Comparison of ENCODE assay signal across 8 cellular contexts in the genomic region with DNA sequence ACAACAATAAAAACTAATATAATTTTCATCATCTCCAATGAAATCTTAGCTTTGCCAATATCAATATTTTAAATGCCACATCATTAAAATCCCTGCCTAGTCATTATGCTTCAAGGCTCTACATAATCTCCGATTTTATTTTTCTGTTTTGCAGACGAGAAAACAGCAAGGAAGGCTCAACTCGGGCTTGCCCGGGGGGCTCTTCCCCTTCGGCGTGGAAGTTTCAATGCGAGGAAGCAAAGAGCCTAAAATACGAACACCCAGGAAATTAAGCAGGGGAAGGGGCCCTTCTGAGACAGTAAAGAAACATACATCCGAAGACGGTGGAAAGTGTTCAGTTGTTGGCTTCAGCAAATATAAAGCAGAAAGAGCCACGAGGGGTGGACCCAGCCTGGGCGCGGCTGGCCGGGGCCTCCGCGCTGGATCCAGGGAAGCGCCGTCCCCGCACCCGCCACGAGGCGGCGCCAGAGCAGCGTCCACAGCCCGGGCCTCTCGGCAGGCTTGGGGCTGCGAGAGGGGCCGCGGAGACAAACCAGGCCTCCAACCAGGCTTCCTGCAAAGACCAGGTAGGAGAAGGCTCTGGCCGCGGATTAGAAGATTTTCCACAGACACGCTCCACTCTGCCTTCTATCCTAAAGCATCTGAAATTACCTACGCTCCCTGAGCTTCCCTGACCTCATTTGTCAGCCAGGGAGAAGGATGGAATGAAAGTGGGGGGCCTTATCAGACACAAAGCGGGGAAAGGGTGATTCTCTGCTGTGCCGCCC.
DNase-seq lines count a peak whose midpoint lies in the region; ATAC-seq lines count a peak whose summit lies in the region.

No MANE protein-coding gene starts in this region.

- no peaks in the 10 kb centered on the region for H3K9me3 ChIP-seq in mesenchymal stem cell (ENCODE audit: control insufficient read depth, low read length)

- H3K9ac ChIP-seq in mesenchymal stem cell (ENCODE audit: low read length), result peak overlapping the region; percentile 80

- H3K4me1 Mint-ChIP-seq in activated CD4-positive, alpha-beta memory T cell treated with anti-CD3 and anti-CD28 coated beads for 36 hours (ENCODE audit: low read depth), result no peaks in the 10 kb centered on the region
- H3K4me1 Mint-ChIP-seq in effector memory CD8-positive, alpha-beta T cell (ENCODE audit: low read depth in 2 of 2), result no peaks in the 10 kb centered on the region

- no peak overlapping the region for H3K18ac ChIP-seq in mesenchymal stem cell (ENCODE audit: low read depth in 1 of 2, low read length in 2 of 2)

- no peak overlapping the region for H2BK120ac ChIP-seq in mesenchymal stem cell (ENCODE audit: low read depth, low read length)

- peaks cover 2% of the 10 kb centered on the region for H3K4me1 ChIP-seq in mesenchymal stem cell (ENCODE audit: control insufficient read depth, insufficient read depth, low read depth, low read length)

- H2AK5ac ChIP-seq in mesenchymal stem cell (ENCODE audit: low read length, severe bottlenecking), result no peak overlapping the region

- H3K27ac Mint-ChIP-seq in activated CD4-positive, alpha-beta memory T cell treated with anti-CD3 and anti-CD28 coated beads for 36 hours, result no peak overlapping the region
- no peak overlapping the region for H3K27ac Mint-ChIP-seq in effector memory CD8-positive, alpha-beta T cell

- H3K79me1 ChIP-seq in mesenchymal stem cell (replicated peaks; ENCODE audit: low read length, poor library complexity, severe bottlenecking), result no peaks in the 10 kb centered on the region

- H2BK5ac ChIP-seq in mesenchymal stem cell (ENCODE audit: low read depth, low read length, poor library complexity, severe bottlenecking), result no peak overlapping the region

- H3K4me3 ChIP-seq in mesenchymal stem cell (ENCODE audit: insufficient read depth in 1 of 2, low read depth in 1 of 2, low read length in 2 of 2), result peak overlapping the region in 1 of 2 experiments; percentile 72

- intact Hi-C loops in activated CD4-positive, alpha-beta memory T cell treated with anti-CD3 and anti-CD28 coated beads for 36 hours (cut with micrococcal nuclease), result loop anchor here (5.0 kb wide), 1 partner anchor 408 kb away; no protein-coding TSS in a partner anchor

- no peak overlapping the region for H2BK15ac ChIP-seq in mesenchymal stem cell (ENCODE audit: low read depth, poor library complexity, severe bottlenecking)

- H2AFZ ChIP-seq in mesenchymal stem cell (ENCODE audit: low read depth, low read length), result no peak overlapping the region

- peaks cover 12% of the 10 kb centered on the region for H3K27me3 Mint-ChIP-seq in activated CD4-positive, alpha-beta memory T cell treated with anti-CD3 and anti-CD28 coated beads for 36 hours
- H3K27me3 Mint-ChIP-seq in effector memory CD8-positive, alpha-beta T cell, result peaks cover 9 to 39% of the 10 kb centered on the region in 2 donors

- H3K23ac ChIP-seq in mesenchymal stem cell (ENCODE audit: low read length in 2 of 2), result no peak overlapping the region

- H4K8ac ChIP-seq in mesenchymal stem cell (ENCODE audit: low read length), result no peak overlapping the region

- H3K4ac ChIP-seq in mesenchymal stem cell (ENCODE audit: low read depth in 1 of 2, low read length in 2 of 2), result no peak overlapping the region

- ATAC-seq in GM21381 (IDR thresholded peaks at IDR 0.05; ENCODE audit: unreplicated experiment) (peak; percentile 62), HG02870 (IDR thresholded peaks at IDR 0.05; ENCODE audit: unreplicated experiment) (no peak)
- ATAC-seq in effector memory CD8-positive, alpha-beta T cell (replicated peaks), result peak; percentile 64

- H3K36me3 Mint-ChIP-seq in activated CD4-positive, alpha-beta memory T cell treated with anti-CD3 and anti-CD28 coated beads for 36 hours, result no peaks in the 10 kb centered on the region
- peaks cover 2% of the 10 kb centered on the region for H3K36me3 Mint-ChIP-seq in effector memory CD8-positive, alpha-beta T cell (ENCODE audit: insufficient read depth)

- POLR2A ChIA-PET in activated CD4-positive, alpha-beta memory T cell treated with anti-CD3 and anti-CD28 coated beads for 36 hours (lab: Charles Lee), result no interaction called here

- no peak overlapping the region for H3K4me3 Mint-ChIP-seq in activated CD4-positive, alpha-beta memory T cell treated with anti-CD3 and anti-CD28 coated beads for 36 hours
- H3K4me3 Mint-ChIP-seq in effector memory CD8-positive, alpha-beta T cell, result no peak overlapping the region

- H2BK12ac ChIP-seq in mesenchymal stem cell (ENCODE audit: low read length in 2 of 2), result no peak overlapping the region

- no peaks in the 10 kb centered on the region for H3K36me3 ChIP-seq in mesenchymal stem cell (ENCODE audit: control insufficient read depth in 1 of 2, insufficient read depth in 2 of 2, low read depth in 1 of 2, low read length in 2 of 2)

- peak overlapping the region; percentile 60 for H3K4me2 ChIP-seq in mesenchymal stem cell (ENCODE audit: low read length, poor library complexity, severe bottlenecking)

- H3K27ac ChIP-seq in mesenchymal stem cell (ENCODE audit: low read length, poor library complexity, severe bottlenecking), result no peak overlapping the region

- no peak overlapping the region for H3K14ac ChIP-seq in mesenchymal stem cell (ENCODE audit: low read length in 2 of 2)

- peaks cover 0 to 4% of the 10 kb centered on the region in 2 experiments for H3K27me3 ChIP-seq in mesenchymal stem cell (ENCODE audit: control insufficient read depth in 1 of 2, insufficient read depth in 1 of 2, low read length in 2 of 2)

- H4K91ac ChIP-seq in mesenchymal stem cell (ENCODE audit: low read length), result no peak overlapping the region

- no peaks in the 10 kb centered on the region for H3K9me3 Mint-ChIP-seq in activated CD4-positive, alpha-beta memory T cell treated with anti-CD3 and anti-CD28 coated beads for 36 hours
- no peaks in the 10 kb centered on the region for H3K9me3 Mint-ChIP-seq in effector memory CD8-positive, alpha-beta T cell

- CTCF ChIA-PET in activated CD4-positive, alpha-beta memory T cell treated with anti-CD3 and anti-CD28 coated beads for 36 hours (lab: Charles Lee), result interaction anchor here (0.6 to 1.7 kb wide), 10 partner anchors 11 to 672 kb away, joined by 3 to 6 read pairs (median 4); no protein-coding TSS in a partner anchor

- WGBS in mesenchymal stem cell, result 18% methylated on average over 33 of the region's 35 CpGs

- DNase-seq in CD1c-positive myeloid dendritic cell (ENCODE audit: extremely low spot score), result peak; percentile 55
- DNase-seq in NCI-H187 treated with DMSO at 0.1 percent for 48 hours (lab: John Stamatoyannopoulos, UW), result peak; percentile 12
- DNase-seq in activated CD4-positive, alpha-beta memory T cell treated with anti-CD3 and anti-CD28 coated beads for 36 hours, result peak; percentile 67
- peak; percentile 26 to 35 (median 33) for DNase-seq in effector memory CD8-positive, alpha-beta T cell
- DNase-seq in mesenchymal stem cell, result peak; percentile 20
- peak; percentile 33 for DNase-seq in stimulated activated CD8-positive, alpha-beta memory T cell treated with anti-CD3 and anti-CD28 coated beads, Interleukin-4, amount 100 ng/mL, for 24 hours (ENCODE audit: low read depth)

Comparison
In these comparisons a context has a peak if more than half of its experiments do, and no peak if none do; other contexts are left out.
1. DNase-seq: peak in every context shown above with its lines; median percentile 67 in activated CD4-positive, alpha-beta memory T cell treated with anti-CD3 and anti-CD28 coated beads for 36 hours; 55 in CD1c-positive myeloid dendritic cell; 33 in effector memory CD8-positive, alpha-beta T cell; 33 in stimulated activated CD8-positive, alpha-beta memory T cell treated with anti-CD3 and anti-CD28 coated beads, Interleukin-4, amount 100 ng/mL, for 24 hours; 20 in mesenchymal stem cell; 12 in NCI-H187 treated with DMSO at 0.1 percent for 48 hours.